1 cellular context compared by ENCODE assay signal in genomic region chr1:41109316-41110263, GRCh38.
A peak's percentile ranks its signal among the peaks of the same experiment; 100 is the strongest.
TF ChIP-seq lines count a peak whose summit lies in the region.

No MANE protein-coding gene starts in this region.

TF ChIP-seq in K562, 482 proteins besides CTCF, POLR2A, EP300 and RAD21 (continued from another document and continues in another):
- no peak for TF ChIP-seq ELK3 (CRISPR knock-in tag; IDR thresholded peaks at IDR 0.05)
- TF ChIP-seq ZNF175 (CRISPR knock-in tag; IDR thresholded peaks at IDR 0.05; ENCODE audit: low read depth) = no peak
- no peak for TF ChIP-seq TCF7L2 (IDR thresholded peaks at IDR 0.05; ENCODE audit: low read depth, low read length)
- no peak for TF ChIP-seq ATF1 (CRISPR knock-in tag; IDR thresholded peaks at IDR 0.05)
- 0 out of 2 replicates have a peak, but pooled peaks have one; percentile 28 for TF ChIP-seq ATF1 (tag; IDR thresholded peaks at IDR 0.05)
- TF ChIP-seq SMARCC2 (IDR thresholded peaks at IDR 0.05; ENCODE audit: low read depth) = peak; percentile 91
- no peak for TF ChIP-seq ZNF76 (CRISPR knock-in tag; IDR thresholded peaks at IDR 0.05; ENCODE audit: borderline replicate concordance)
- TF ChIP-seq NEUROD1 (IDR thresholded peaks at IDR 0.05; ENCODE audit: borderline replicate concordance, low read depth, low read length, partially characterized antibody) = peak; percentile 60
- TF ChIP-seq GATAD2B (IDR thresholded peaks at IDR 0.05; ENCODE audit: borderline replicate concordance) = 0 out of 2 replicates have a peak, but pooled peaks have one; percentile 38
- no peak for TF ChIP-seq NFATC3 (IDR thresholded peaks at IDR 0.05)
- TF ChIP-seq, protein P1, sequence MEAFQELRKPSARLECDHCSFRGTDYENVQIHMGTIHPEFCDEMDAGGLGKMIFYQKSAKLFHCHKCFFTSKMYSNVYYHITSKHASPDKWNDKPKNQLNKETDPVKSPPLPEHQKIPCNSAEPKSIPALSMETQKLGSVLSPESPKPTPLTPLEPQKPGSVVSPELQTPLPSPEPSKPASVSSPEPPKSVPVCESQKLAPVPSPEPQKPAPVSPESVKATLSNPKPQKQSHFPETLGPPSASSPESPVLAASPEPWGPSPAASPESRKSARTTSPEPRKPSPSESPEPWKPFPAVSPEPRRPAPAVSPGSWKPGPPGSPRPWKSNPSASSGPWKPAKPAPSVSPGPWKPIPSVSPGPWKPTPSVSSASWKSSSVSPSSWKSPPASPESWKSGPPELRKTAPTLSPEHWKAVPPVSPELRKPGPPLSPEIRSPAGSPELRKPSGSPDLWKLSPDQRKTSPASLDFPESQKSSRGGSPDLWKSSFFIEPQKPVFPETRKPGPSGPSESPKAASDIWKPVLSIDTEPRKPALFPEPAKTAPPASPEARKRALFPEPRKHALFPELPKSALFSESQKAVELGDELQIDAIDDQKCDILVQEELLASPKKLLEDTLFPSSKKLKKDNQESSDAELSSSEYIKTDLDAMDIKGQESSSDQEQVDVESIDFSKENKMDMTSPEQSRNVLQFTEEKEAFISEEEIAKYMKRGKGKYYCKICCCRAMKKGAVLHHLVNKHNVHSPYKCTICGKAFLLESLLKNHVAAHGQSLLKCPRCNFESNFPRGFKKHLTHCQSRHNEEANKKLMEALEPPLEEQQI (IDR thresholded peaks at IDR 0.05) = no peak
- peak; percentile 79 for TF ChIP-seq CEBPB (tag; IDR thresholded peaks at IDR 0.05)
- TF ChIP-seq ZBTB8A (IDR thresholded peaks at IDR 0.05; ENCODE audit: partially characterized antibody) = no peak
- TF ChIP-seq POLR3G (IDR thresholded peaks at IDR 0.05; ENCODE audit: extremely low read depth, insufficient read length, insufficient replicate concordance) = no peak
- no peak for TF ChIP-seq ILF3 (IDR thresholded peaks at IDR 0.05; ENCODE audit: borderline replicate concordance)
- TF ChIP-seq, protein P2, sequence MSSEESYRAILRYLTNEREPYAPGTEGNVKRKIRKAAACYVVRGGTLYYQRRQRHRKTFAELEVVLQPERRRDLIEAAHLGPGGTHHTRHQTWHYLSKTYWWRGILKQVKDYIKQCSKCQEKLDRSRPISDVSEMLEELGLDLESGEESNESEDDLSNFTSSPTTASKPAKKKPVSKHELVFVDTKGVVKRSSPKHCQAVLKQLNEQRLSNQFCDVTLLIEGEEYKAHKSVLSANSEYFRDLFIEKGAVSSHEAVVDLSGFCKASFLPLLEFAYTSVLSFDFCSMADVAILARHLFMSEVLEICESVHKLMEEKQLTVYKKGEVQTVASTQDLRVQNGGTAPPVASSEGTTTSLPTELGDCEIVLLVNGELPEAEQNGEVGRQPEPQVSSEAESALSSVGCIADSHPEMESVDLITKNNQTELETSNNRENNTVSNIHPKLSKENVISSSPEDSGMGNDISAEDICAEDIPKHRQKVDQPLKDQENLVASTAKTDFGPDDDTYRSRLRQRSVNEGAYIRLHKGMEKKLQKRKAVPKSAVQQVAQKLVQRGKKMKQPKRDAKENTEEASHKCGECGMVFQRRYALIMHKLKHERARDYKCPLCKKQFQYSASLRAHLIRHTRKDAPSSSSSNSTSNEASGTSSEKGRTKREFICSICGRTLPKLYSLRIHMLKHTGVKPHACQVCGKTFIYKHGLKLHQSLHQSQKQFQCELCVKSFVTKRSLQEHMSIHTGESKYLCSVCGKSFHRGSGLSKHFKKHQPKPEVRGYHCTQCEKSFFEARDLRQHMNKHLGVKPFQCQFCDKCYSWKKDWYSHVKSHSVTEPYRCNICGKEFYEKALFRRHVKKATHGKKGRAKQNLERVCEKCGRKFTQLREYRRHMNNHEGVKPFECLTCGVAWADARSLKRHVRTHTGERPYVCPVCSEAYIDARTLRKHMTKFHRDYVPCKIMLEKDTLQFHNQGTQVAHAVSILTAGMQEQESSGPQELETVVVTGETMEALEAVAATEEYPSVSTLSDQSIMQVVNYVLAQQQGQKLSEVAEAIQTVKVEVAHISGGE (CRISPR knock-in tag; IDR thresholded peaks at IDR 0.05) = no peak
- TF ChIP-seq U2AF1 (optimal IDR thresholded peaks at IDR 0.05; ENCODE audit: low read depth, low read length) = no peak
- no peak for TF ChIP-seq TEAD2 (tag; IDR thresholded peaks at IDR 0.05)
- TF ChIP-seq BRCA1 (IDR thresholded peaks at IDR 0.05) = no peak
- no peak for TF ChIP-seq BRCA1 (CRISPR knock-in tag; IDR thresholded peaks at IDR 0.05)
- no peak for TF ChIP-seq GABPB1 (CRISPR knock-in tag; IDR thresholded peaks at IDR 0.05)
- peak; percentile 96 for TF ChIP-seq SMARCE1 (IDR thresholded peaks at IDR 0.05)
- TF ChIP-seq LCOR (CRISPR knock-in tag; IDR thresholded peaks at IDR 0.05) = peak; percentile 90
- no peak for TF ChIP-seq ZKSCAN1 (IDR thresholded peaks at IDR 0.05; ENCODE audit: low read depth, low read length)
- TF ChIP-seq, protein P3, sequence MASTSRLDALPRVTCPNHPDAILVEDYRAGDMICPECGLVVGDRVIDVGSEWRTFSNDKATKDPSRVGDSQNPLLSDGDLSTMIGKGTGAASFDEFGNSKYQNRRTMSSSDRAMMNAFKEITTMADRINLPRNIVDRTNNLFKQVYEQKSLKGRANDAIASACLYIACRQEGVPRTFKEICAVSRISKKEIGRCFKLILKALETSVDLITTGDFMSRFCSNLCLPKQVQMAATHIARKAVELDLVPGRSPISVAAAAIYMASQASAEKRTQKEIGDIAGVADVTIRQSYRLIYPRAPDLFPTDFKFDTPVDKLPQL (IDR thresholded peaks at IDR 0.05; ENCODE audit: extremely low read depth, insufficient read length) = no peak
- TF ChIP-seq CBFB (CRISPR knock-in tag; IDR thresholded peaks at IDR 0.05) = no peak
- TF ChIP-seq ARID2 (IDR thresholded peaks at IDR 0.05) = no peak
- no peak for TF ChIP-seq ETV1 (tag; conservative IDR thresholded peaks at IDR 0.05; ENCODE audit: low read depth)
- no peak for TF ChIP-seq COPS2 (conservative IDR thresholded peaks at IDR 0.05)
- no peak for TF ChIP-seq ZNF512 (tag; IDR thresholded peaks at IDR 0.05)
- TF ChIP-seq ZNF77 (CRISPR knock-in tag; IDR thresholded peaks at IDR 0.05) = no peak
- TF ChIP-seq, protein P4, sequence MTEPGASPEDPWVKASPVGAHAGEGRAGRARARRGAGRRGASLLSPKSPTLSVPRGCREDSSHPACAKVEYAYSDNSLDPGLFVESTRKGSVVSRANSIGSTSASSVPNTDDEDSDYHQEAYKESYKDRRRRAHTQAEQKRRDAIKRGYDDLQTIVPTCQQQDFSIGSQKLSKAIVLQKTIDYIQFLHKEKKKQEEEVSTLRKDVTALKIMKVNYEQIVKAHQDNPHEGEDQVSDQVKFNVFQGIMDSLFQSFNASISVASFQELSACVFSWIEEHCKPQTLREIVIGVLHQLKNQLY (CRISPR knock-in tag; conservative IDR thresholded peaks at IDR 0.05) = no peak
- no peak for TF ChIP-seq RBM39 (optimal IDR thresholded peaks at IDR 0.05; ENCODE audit: low read depth, low read length)
- no peak for TF ChIP-seq ZNF785 (CRISPR knock-in tag; IDR thresholded peaks at IDR 0.05)
- no peak for TF ChIP-seq IRF2 (CRISPR knock-in tag; IDR thresholded peaks at IDR 0.05)
- no peak for TF ChIP-seq SAFB2 (IDR thresholded peaks at IDR 0.05; ENCODE audit: borderline replicate concordance, low read depth, low read length, severe bottlenecking)
- no peak for TF ChIP-seq NCOA2 (IDR thresholded peaks at IDR 0.05; ENCODE audit: partially characterized antibody in 2 of 2)
- TF ChIP-seq KDM2B (CRISPR knock-in tag; IDR thresholded peaks at IDR 0.05) = no peak
- TF ChIP-seq MAFK (IDR thresholded peaks at IDR 0.05; ENCODE audit: low read length) = peak; percentile 54; the same call in 1 of the 2 replicates
- TF ChIP-seq MCM3 (IDR thresholded peaks at IDR 0.05) = no peak
- TF ChIP-seq ESRRA (IDR thresholded peaks at IDR 0.05; ENCODE audit: borderline replicate concordance, low read depth) = no peak
- TF ChIP-seq ZNF639 (CRISPR knock-in tag; conservative IDR thresholded peaks at IDR 0.05 in 1 of 2, IDR thresholded peaks at IDR 0.05 in 1 of 2) = no peak
- TF ChIP-seq CBX3 (IDR thresholded peaks at IDR 0.05; ENCODE audit: borderline replicate concordance in 1 of 2, low read length in 2 of 2) = no peak; a peak in 1 of 3 replicates
- TF ChIP-seq TFAM (CRISPR knock-in tag; conservative IDR thresholded peaks at IDR 0.05) = no peak
- TF ChIP-seq RREB1 (CRISPR knock-in tag; IDR thresholded peaks at IDR 0.05) = no peak
- TF ChIP-seq ELF1 (tag; IDR thresholded peaks at IDR 0.05) = no peak
- TF ChIP-seq MTA2 (IDR thresholded peaks at IDR 0.05; ENCODE audit: low read depth) = no peak
- TF ChIP-seq CCNT2 (IDR thresholded peaks at IDR 0.05; ENCODE audit: borderline replicate concordance, extremely low read depth, insufficient read length, low read depth, low read length) = peak; percentile 60
- TF ChIP-seq NCOR1 (IDR thresholded peaks at IDR 0.05) = no peak
- no peak for TF ChIP-seq SIN3A (IDR thresholded peaks at IDR 0.05; ENCODE audit: borderline replicate concordance in 2 of 2, control insufficient read depth in 1 of 2, low read depth in 2 of 2, low read length in 2 of 2)
- TF ChIP-seq MTA3 (IDR thresholded peaks at IDR 0.05; ENCODE audit: borderline replicate concordance) = no peak
